In genomic region chr4:169099775-169100180, GRCh38 we compare ENCODE assay signal across 8 cellular contexts.
DNase-seq lines count a peak whose midpoint lies in the region; ATAC-seq, FAIRE-seq and TF ChIP-seq lines count a peak whose summit lies in the region.
"Had no signal": no experiment of that assay in that cellular context is flagged by ENCODE, and none has a peak within 500 bp of the region (broad histone marks: within the 10 kb centered on the region; RNA-seq: fewer than 3 reads in every experiment).

No MANE protein-coding gene starts in this region.

- POLR2A ChIA-PET in PC-9 (lab: Charles Lee; ENCODE audit: unreplicated experiment) = no interaction called here

- no peaks in the 10 kb centered on the region for H4K20me1 ChIP-seq in PC-9 (ENCODE audit: insufficient read depth)

- H3K9me3 ChIP-seq in testis (no peaks in the 10 kb centered on the region), PC-9 (ENCODE audit: insufficient read depth, low read depth) (no peaks in the 10 kb centered on the region; the same call in 1 of the 2 replicates)

- no peaks in the 10 kb centered on the region for H3F3A ChIP-seq in PC-9 (ENCODE audit: insufficient read depth, low read depth)

- H3K9me2 ChIP-seq in PC-9 (ENCODE audit: insufficient read depth) = no peaks in the 10 kb centered on the region

- no TSS peak for BruUV-seq in PC-9 (replicated peaks; lab: Mats Ljungman, UMichigan)

- H3K27me3 ChIP-seq in testis = no peaks in the 10 kb centered on the region
- H3K27me3 ChIP-seq in PC-9 (ENCODE audit: insufficient read depth, low read depth) = no peaks in the 10 kb centered on the region

- DNase-seq in fibroblast of gingiva (ENCODE audit: low read depth) (peak; percentile 85), testis (peak; percentile 60), AML-193 (lab: John Stamatoyannopoulos, UW) (no peak), frontal cortex (ENCODE audit: low spot score in 2 of 2) (no peak), PC-9 (no peak)
- DNase-seq: activated naive CD4-positive, alpha-beta T cell treated with anti-CD3 and anti-CD28 coated beads, Interleukin-2, amount 10 ng/mL, durations not matched to agents 7 days and 5 days had no signal

- TF ChIP-seq CTCF in testis (IDR thresholded peaks at IDR 0.05) (no peak), PC-9 (conservative IDR thresholded peaks at IDR 0.05) (no peak)

- H3K4me2 ChIP-seq in PC-9 = no peak overlapping the region

- no peak for FAIRE-seq in frontal cortex (lab: Jason Lieb, UNC)

- TF ChIP-seq POLR2A in testis (IDR thresholded peaks at IDR 0.05) = no peak

- WGBS in testis, 2 donors = 31 to 53% methylated on average over 3 of the region's 3 CpGs

- CTCF ChIA-PET in PC-9 (lab: Charles Lee) = no interaction called here

- H2AFZ ChIP-seq in PC-9 = no peak overlapping the region

- peak; percentile 55 for ATAC-seq in GM19452 (IDR thresholded peaks at IDR 0.05; ENCODE audit: unreplicated experiment)
- ATAC-seq in HG03159 (IDR thresholded peaks at IDR 0.05; ENCODE audit: unreplicated experiment) = peak; percentile 40

- peak overlapping the region in 1 of 2 donors; percentile 79 for H3K27ac ChIP-seq in testis
- H3K27ac ChIP-seq in PC-9 = no peak overlapping the region

- peaks cover 15% of the 10 kb centered on the region for H3K4me1 ChIP-seq in testis
- H3K4me1 ChIP-seq in PC-9 (replicated peaks; ENCODE audit: insufficient read depth) = 0 out of 2 replicates have a peak, but pooled peaks cover 12% of the 10 kb centered on the region

- H3K79me2 ChIP-seq in PC-9 (ENCODE audit: low read depth) = no peaks in the 10 kb centered on the region

- intact Hi-C loops in testis (cut with DNase I; ENCODE audit: low total_unique reads) = no loop called here
- intact Hi-C loops in PC-9 (cut with micrococcal nuclease; ENCODE audit: unreplicated experiment) = loop anchor here (5.0 kb wide), 1 partner anchor 123 kb away; no protein-coding TSS in a partner anchor

- H3K36me3 ChIP-seq in testis (ENCODE audit: low read depth, missing control alignments) (no peaks in the 10 kb centered on the region), PC-9 (ENCODE audit: low read depth) (0 out of 2 replicates have a peak, but pooled peaks cover 8% of the 10 kb centered on the region)

- H3K4me3 ChIP-seq in testis = no peak overlapping the region
- no peak overlapping the region for H3K4me3 ChIP-seq in PC-9

Comparison
In these comparisons a context has a peak if more than half of its experiments do, and no peak if none do; other contexts are left out.
1. DNase-seq: peak in fibroblast of gingiva (single experiment) and testis (single experiment); none in AML-193 (0 of 2), frontal cortex (0 of 2) and PC-9 (0 of 2).